Comparison of ENCODE assay signal across 9 cellular contexts in genomic region chr1:156895408-156895874, GRCh38. TPM values are rescaled to one million over a fixed set of nuclear protein-coding genes. Genes with fewer than 3 reads are reported as not detected.
DNase-seq lines count a peak whose midpoint lies in the region; ATAC-seq and TF ChIP-seq lines count a peak whose summit lies in the region.
"Had no signal": no experiment of that assay in that cellular context is flagged by ENCODE, and none has a peak within 500 bp of the region (broad histone marks: within the 10 kb centered on the region; RNA-seq: fewer than 3 reads in every experiment).

No MANE protein-coding gene starts in this region.

- H3K4me3 ChIP-seq in Panc1 (ENCODE audit: low read depth in 2 of 2, low read length in 2 of 2) (peak overlapping the region in 1 of 2 experiments; percentile 52; a peak in 2 of 4 replicates), colonic mucosa (no peak overlapping the region), lung (no peak overlapping the region), tibial artery (peak overlapping the region; percentile 72 to 74)

- CTCF ChIA-PET in Panc1 (lab: Charles Lee) = interaction anchor here (1.0 to 1.2 kb wide), 2 partner anchors 32 to 35 kb away, joined by 4 to 9 read pairs; partner anchors contain the start of gene NTRK1
- CTCF ChIA-PET in activated CD4-positive, alpha-beta memory T cell treated with anti-CD3 and anti-CD28 coated beads for 36 hours (lab: Charles Lee) = interaction anchor here (7.3 kb wide), 1 partner anchor 29 kb away, joined by 132 read pairs; the partner anchor contains the start of gene LRRC71

- H3K9ac ChIP-seq in colonic mucosa (ENCODE audit: low read depth in 2 of 2, low read length in 2 of 2) = peak overlapping the region in 1 of 2 donors; percentile 1

- H3K4me1 Mint-ChIP-seq in activated CD4-positive, alpha-beta memory T cell treated with anti-CD3 and anti-CD28 coated beads for 36 hours (ENCODE audit: low read depth) = peaks cover 13% of the 10 kb centered on the region

- BruUV-seq in Panc1 (replicated peaks; lab: Mats Ljungman, UMichigan) = no TSS peak

- intact Hi-C loops in Panc1 (cut with micrococcal nuclease; ENCODE audit: unreplicated experiment) = no loop called here
- intact Hi-C loops in colonic mucosa (cut with DNase I) = no loop called here
- intact Hi-C loops in tibial artery (cut with DNase I; ENCODE audit: low total_unique reads) = no loop called here
- intact Hi-C loops in activated CD4-positive, alpha-beta memory T cell treated with anti-CD3 and anti-CD28 coated beads for 36 hours (cut with micrococcal nuclease) = loop anchor here (10.0 kb wide), 1 partner anchor 211 kb away; no protein-coding TSS in a partner anchor

- H3K36me3 ChIP-seq in Panc1 (ENCODE audit: control insufficient read depth, insufficient read depth, low read length) (no peaks in the 10 kb centered on the region), colonic mucosa (no peaks in the 10 kb centered on the region), lung (ENCODE audit: control insufficient read depth in 2 of 2, insufficient read depth in 2 of 2, low read length in 2 of 2) (no peaks in the 10 kb centered on the region), tibial artery (no peaks in the 10 kb centered on the region)

- ATAC-seq in Panc1 (no peak), lung (ENCODE audit: insufficient read depth, low FRiP score) (no peak), GM19324 (IDR thresholded peaks at IDR 0.05; ENCODE audit: low FRiP score, unreplicated experiment) (no peak), HG03175 (IDR thresholded peaks at IDR 0.05; ENCODE audit: unreplicated experiment) (no peak)
- ATAC-seq: activated CD8-positive, alpha-beta T cell treated with anti-CD3 and anti-CD28 coated beads, Interleukin-2, amount 10 ng/mL, durations not matched to agents 7 days and 5 days had no signal

- H3K9me3 ChIP-seq in Panc1 (ENCODE audit: control insufficient read depth, insufficient read depth, low read depth, low read length) (no peaks in the 10 kb centered on the region), colonic mucosa (no peaks in the 10 kb centered on the region), lung (ENCODE audit: control insufficient read depth in 2 of 2, insufficient read depth in 1 of 2, low read length in 1 of 2) (no peaks in the 10 kb centered on the region), tibial artery (no peaks in the 10 kb centered on the region)

- TF ChIP-seq CTCF in Panc1 (IDR thresholded peaks at IDR 0.05) (no peak), colonic mucosa (IDR thresholded peaks at IDR 0.05) (no peak), lung (IDR thresholded peaks at IDR 0.05; ENCODE audit: control extremely low read depth, extremely low read depth) (no peak), tibial artery (IDR thresholded peaks at IDR 0.05) (no peak)

- H3K27me3 Mint-ChIP-seq in activated CD4-positive, alpha-beta memory T cell treated with anti-CD3 and anti-CD28 coated beads for 36 hours = peaks cover 54% of the 10 kb centered on the region

- peaks cover 62% of the 10 kb centered on the region for H3K4me1 ChIP-seq in Panc1 (ENCODE audit: control insufficient read depth, insufficient read depth, low read length)
- H3K4me1 ChIP-seq in colonic mucosa = no peaks in the 10 kb centered on the region
- peaks cover 0 to 16% of the 10 kb centered on the region in 2 donors for H3K4me1 ChIP-seq in lung (ENCODE audit: control insufficient read depth in 2 of 2, insufficient read depth in 2 of 2, low read length in 2 of 2)
- peaks cover 8 to 78% (median 65%) of the 10 kb centered on the region in 4 donors for H3K4me1 ChIP-seq in tibial artery

- no peak overlapping the region for H3K27ac Mint-ChIP-seq in activated CD4-positive, alpha-beta memory T cell treated with anti-CD3 and anti-CD28 coated beads for 36 hours
- H3K27ac Mint-ChIP-seq: activated CD8-positive, alpha-beta T cell treated with anti-CD3 and anti-CD28 coated beads, Interleukin-2, amount 10 ng/mL, durations not matched to agents 7 days and 5 days had no signal

- POLR2A ChIA-PET in Panc1 (lab: Charles Lee) = no interaction called here
- POLR2A ChIA-PET in activated CD4-positive, alpha-beta memory T cell treated with anti-CD3 and anti-CD28 coated beads for 36 hours (lab: Charles Lee) = no interaction called here

- H3K27me3 ChIP-seq in Panc1 (ENCODE audit: control insufficient read depth, insufficient read depth, low read length) = no peaks in the 10 kb centered on the region
- H3K27me3 ChIP-seq in colonic mucosa = peaks cover 16% of the 10 kb centered on the region
- no peaks in the 10 kb centered on the region for H3K27me3 ChIP-seq in lung (ENCODE audit: control insufficient read depth, insufficient read depth)
- no peaks in the 10 kb centered on the region for H3K27me3 ChIP-seq in tibial artery

- no peaks in the 10 kb centered on the region for H3K9me3 Mint-ChIP-seq in activated CD4-positive, alpha-beta memory T cell treated with anti-CD3 and anti-CD28 coated beads for 36 hours

- DNase-seq in Panc1 (ENCODE audit: low read depth, low spot score) = no peak
- no peak for DNase-seq in colonic mucosa
- no peak for DNase-seq in lung (ENCODE audit: low spot score)
- no peak for DNase-seq in tibial artery
- DNase-seq in central memory CD4-positive, alpha-beta T cell = no peak
- DNase-seq in activated CD4-positive, alpha-beta memory T cell treated with anti-CD3 and anti-CD28 coated beads for 36 hours = no peak
- DNase-seq: activated CD8-positive, alpha-beta T cell treated with anti-CD3 and anti-CD28 coated beads, Interleukin-2, amount 10 ng/mL, durations not matched to agents 7 days and 5 days had no signal

- in situ Hi-C loops in Panc1 (cut with HindIII; ENCODE audit: low pct_unique_long_range_greater_than_20kb, low sequenced_read_pairs) = no loop called here

- WGBS in lung, 2 donors = 71 to 90% methylated on average over 6 of the region's 6 CpGs

- no peaks in the 10 kb centered on the region for H3K36me3 Mint-ChIP-seq in activated CD4-positive, alpha-beta memory T cell treated with anti-CD3 and anti-CD28 coated beads for 36 hours

- H3K4me3 Mint-ChIP-seq in activated CD4-positive, alpha-beta memory T cell treated with anti-CD3 and anti-CD28 coated beads for 36 hours = no peak overlapping the region
- H3K4me3 Mint-ChIP-seq: activated CD8-positive, alpha-beta T cell treated with anti-CD3 and anti-CD28 coated beads, Interleukin-2, amount 10 ng/mL, durations not matched to agents 7 days and 5 days had no signal

- peak overlapping the region; percentile 91 for H3K27ac ChIP-seq in Panc1 (ENCODE audit: low read length)
- peak overlapping the region; percentile 7 for H3K27ac ChIP-seq in colonic mucosa
- H3K27ac ChIP-seq in lung (ENCODE audit: low read depth in 1 of 2, low read length in 1 of 2) = peak overlapping the region; percentile 71 to 92
- peak overlapping the region; percentile 95 to 97 for H3K27ac ChIP-seq in tibial artery

RNA-seq across cellular contexts. Expression of gene PEAR1, which starts 1.9 kb away (rescaled TPM):
- 16.1 TPM for total RNA-seq in Panc1 (2021; ENCODE audit: unreplicated experiment)
- polyA plus RNA-seq in Panc1 (2012; ENCODE audit: insufficient read length) = 13.3 TPM
- total RNA-seq in colonic mucosa = 1 to 10 TPM; 2.5 to 3.5 TPM
- 10 to 100 TPM; 15.1 to 15.3 TPM for total RNA-seq in lung
- 10 to 100 TPM in 1 of 2 donors, 1 to 10 TPM in 1; 7.6 to 10.7 TPM for polyA plus RNA-seq in lung
- not detected for total RNA-seq in activated CD4-positive, alpha-beta memory T cell treated with anti-CD3 and anti-CD28 coated beads for 36 hours

RNA-seq across cellular contexts. Expression of gene LRRC71, which starts 25.0 kb away (rescaled TPM):
- total RNA-seq in Panc1 (2021; ENCODE audit: unreplicated experiment) (0.77 TPM), colonic mucosa (not detected), lung (10 to 100 TPM in 1 of 2 donors, 1 to 10 TPM in 1; 4.9 to 17.2 TPM)
- polyA plus RNA-seq in Panc1 (2012; ENCODE audit: insufficient read length) = 0.86 TPM
- polyA plus RNA-seq in lung = 1 to 10 TPM; 3.4 to 3.5 TPM
- total RNA-seq in activated CD4-positive, alpha-beta memory T cell treated with anti-CD3 and anti-CD28 coated beads for 36 hours = not detected
- total RNA-seq: activated CD8-positive, alpha-beta T cell treated with anti-CD3 and anti-CD28 coated beads, Interleukin-2, amount 10 ng/mL, durations not matched to agents 7 days and 5 days had no signal

RNA-seq across cellular contexts. Expression of gene NTRK1, which starts 34.8 kb away (rescaled TPM):
- 0.21 TPM for total RNA-seq in Panc1 (2021; ENCODE audit: unreplicated experiment)
- polyA plus RNA-seq in Panc1 (2012; ENCODE audit: insufficient read length) = 0.46 TPM
- 1 to 10 TPM in 1 of 2 donors, under 1 TPM in 1; 0.56 to 1.1 TPM for total RNA-seq in colonic mucosa
- under 1 TPM in 1 of 2 donors, not detected in 1; 0.61 TPM for total RNA-seq in lung
- polyA plus RNA-seq in lung = under 1 TPM; 0.15 to 0.24 TPM
- 1 to 10 TPM; 6.4 to 6.7 TPM for total RNA-seq in activated CD4-positive, alpha-beta memory T cell treated with anti-CD3 and anti-CD28 coated beads for 36 hours

RNA-seq across cellular contexts. Expression of gene INSRR, which starts 36.5 kb away (rescaled TPM):
- total RNA-seq in Panc1 (2021; ENCODE audit: unreplicated experiment) (not detected), colonic mucosa (not detected), lung (not detected)
- polyA plus RNA-seq in Panc1 (2012; ENCODE audit: insufficient read length) = not detected
- polyA plus RNA-seq in lung = not detected
- under 1 TPM; 0.05 to 0.14 TPM for total RNA-seq in activated CD4-positive, alpha-beta memory T cell treated with anti-CD3 and anti-CD28 coated beads for 36 hours

Comparison
In these comparisons a context has a peak if more than half of its experiments do, and no peak if none do; other contexts are left out.
1. H3K27ac ChIP-seq: peak in every context shown above with its lines; median percentile 96 in tibial artery; 91 in Panc1; 82 in lung; 7 in colonic mucosa.
2. H3K4me3 ChIP-seq: peak in tibial artery (2 of 2); none in colonic mucosa (single experiment) and lung (single experiment).